Comparison of ENCODE assay signal across 23 cellular contexts in the genomic region with DNA sequence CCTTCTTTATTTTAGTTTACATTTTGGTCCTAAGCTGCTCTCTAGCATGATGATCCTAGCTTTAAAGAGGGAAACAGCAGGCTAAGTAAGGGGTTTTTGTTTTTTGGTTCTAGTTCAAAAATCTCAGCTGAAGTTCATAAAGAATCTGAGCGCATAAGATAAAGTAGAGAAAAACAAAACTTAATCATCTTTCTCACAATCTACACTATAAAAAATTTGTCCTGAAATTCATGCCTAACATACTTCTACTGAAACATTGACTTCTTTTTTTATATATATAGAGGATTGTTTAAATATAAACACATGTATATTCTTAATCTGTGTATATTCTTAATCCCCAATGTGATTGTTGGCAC. TPM values are rescaled to one million over a fixed set of nuclear protein-coding genes. Genes with fewer than 3 reads are reported as not detected.
DNase-seq lines count a peak whose midpoint lies in the region; ATAC-seq and TF ChIP-seq lines count a peak whose summit lies in the region.
"Had no signal": no experiment of that assay in that cellular context is flagged by ENCODE, and none has a peak within 500 bp of the region (broad histone marks: within the 10 kb centered on the region; RNA-seq: fewer than 3 reads in every experiment).

No MANE protein-coding gene starts in this region.

- H3K79me2 ChIP-seq in SU-DHL-6 (ENCODE audit: insufficient read depth, low read length), result peaks cover 26% of the 10 kb centered on the region

- TF ChIP-seq POLR2A in esophagus squamous epithelium (IDR thresholded peaks at IDR 0.05), result no peak

- intact Hi-C loops in A673 (cut with micrococcal nuclease; ENCODE audit: unreplicated experiment) (no loop called here), esophagus squamous epithelium (cut with DNase I) (loop anchor here (10.0 kb wide), 1 partner anchor 202 kb away; no protein-coding TSS in a partner anchor)

- no peak for TF ChIP-seq CTCF in A673 (conservative IDR thresholded peaks at IDR 0.05; ENCODE audit: low read depth, low read length)
- no peak for TF ChIP-seq CTCF in SU-DHL-6 (IDR thresholded peaks at IDR 0.05; ENCODE audit: insufficient read depth, low read length, poor library complexity, severe bottlenecking)
- TF ChIP-seq CTCF in esophagus squamous epithelium (IDR thresholded peaks at IDR 0.05), result no peak

- peaks cover 69% of the 10 kb centered on the region for H3F3A ChIP-seq in SU-DHL-6 (ENCODE audit: insufficient read depth)

- no TSS peak for BruUV-seq in A673 (replicated peaks; lab: Mats Ljungman, UMichigan)

- peak overlapping the region; percentile 96 for H3K4me2 ChIP-seq in SU-DHL-6 (ENCODE audit: low read depth, low read length, poor library complexity, severe bottlenecking)

- no peaks in the 10 kb centered on the region for H4K20me1 ChIP-seq in SU-DHL-6 (ENCODE audit: low read depth, low read length)

- ATAC-seq in GM18867 (IDR thresholded peaks at IDR 0.05; ENCODE audit: unreplicated experiment), result no peak
- ATAC-seq: esophagus mucosa, gastroesophageal sphincter, right cardiac atrium had no signal

- no peak overlapping the region for H2AFZ ChIP-seq in SU-DHL-6 (ENCODE audit: low read depth, low read length, severe bottlenecking)

- POLR2A ChIA-PET in A673 (lab: Charles Lee; ENCODE audit: low non-redundant PET), result no interaction called here

- peaks cover 44% of the 10 kb centered on the region for H3K27me3 ChIP-seq in A673 (replicated peaks; ENCODE audit: insufficient read depth, low read depth, low read length, poor library complexity)
- no peaks in the 10 kb centered on the region for H3K27me3 ChIP-seq in HUES64 (ENCODE audit: insufficient read depth, low read length)
- H3K27me3 ChIP-seq in SU-DHL-6 (ENCODE audit: low read length), result no peaks in the 10 kb centered on the region
- no peaks in the 10 kb centered on the region for H3K27me3 ChIP-seq in iPS-18a (ENCODE audit: control insufficient read depth, insufficient read depth, low read length)
- H3K27me3 ChIP-seq in esophagus squamous epithelium, result peaks cover 17 to 100% (median 68%) of the 10 kb centered on the region in 4 donors

- H3K36me3 ChIP-seq in A673 (ENCODE audit: insufficient read depth, low read length, poor library complexity, severe bottlenecking), result no peaks in the 10 kb centered on the region
- no peaks in the 10 kb centered on the region for H3K36me3 ChIP-seq in HUES64 (ENCODE audit: insufficient read depth, low read length)
- H3K36me3 ChIP-seq in SU-DHL-6 (ENCODE audit: low read length), result no peaks in the 10 kb centered on the region
- H3K36me3 ChIP-seq in iPS-18a (ENCODE audit: control insufficient read depth, low read depth, low read length), result no peaks in the 10 kb centered on the region
- no peaks in the 10 kb centered on the region for H3K36me3 ChIP-seq in esophagus squamous epithelium
- H3K36me3 ChIP-seq: gastroesophageal sphincter, transverse colon had no signal

- H3K9ac ChIP-seq in HUES64 (ENCODE audit: low read depth, low read length) (peak overlapping the region; percentile 97), SU-DHL-6 (ENCODE audit: low read length) (no peak overlapping the region), iPS-18a (ENCODE audit: low read length) (peak overlapping the region; percentile 94)

- WGBS in HUES64, result 100% methylated on average over 1 of the region's 1 CpG
- 81 to 91% methylated on average over 1 of the region's 1 CpG for WGBS in esophagus squamous epithelium, 2 donors

- H3K4me1 ChIP-seq in A673 (ENCODE audit: insufficient read depth, low read length, poor library complexity, severe bottlenecking), result peaks cover 7% of the 10 kb centered on the region
- H3K4me1 ChIP-seq in HUES64 (ENCODE audit: insufficient read depth, low read length), result peaks cover 35% of the 10 kb centered on the region
- peaks cover 21% of the 10 kb centered on the region for H3K4me1 ChIP-seq in iPS-18a (ENCODE audit: control insufficient read depth, low read depth, low read length)
- peaks cover 11 to 19% (median 12%) of the 10 kb centered on the region in 3 donors for H3K4me1 ChIP-seq in esophagus squamous epithelium

- H3K9me2 ChIP-seq in SU-DHL-6 (replicated peaks; ENCODE audit: insufficient read depth, low read length), result no peaks in the 10 kb centered on the region

- DNase-seq in A673 (ENCODE audit: low spot score) (no peak), esophagus squamous epithelium (lab: John Stamatoyannopoulos, UW) (no peak), GM03348 (ENCODE audit: low spot score) (no peak)
- DNase-seq in stimulated activated naive CD4-positive, alpha-beta T cell (lab: John Stamatoyannopoulos, UW), result no peak
- DNase-seq: activated CD4-positive, alpha-beta memory T cell treated with anti-CD3 and anti-CD28 coated beads for 36 hours; activated effector memory CD4-positive, alpha-beta T cell treated with Interleukin-2 at 50 U/mL for 16 hours; C1 segment of cervical spinal cord; effector CD4-positive, alpha-beta T cell; H7; kidney glomerular epithelial cell; NCI-H1048; NCI-H2081 treated with DMSO at 0.1 percent for 48 hours; NCI-H446; NK-92 treated with Interleukin-12 subunit alpha and Interleukin-12 subunit beta, amount 100 ng/mL, for 24 hours; right cardiac atrium; SW 1271; transverse colon had no signal

- CTCF ChIA-PET in A673 (lab: Charles Lee), result no interaction called here

- peak overlapping the region; percentile 91 for H3K4me3 ChIP-seq in A673 (ENCODE audit: low read depth, low read length, poor library complexity, severe bottlenecking)
- H3K4me3 ChIP-seq in HUES64 (ENCODE audit: low read length), result peak overlapping the region; percentile 84
- H3K4me3 ChIP-seq in SU-DHL-6 (ENCODE audit: insufficient read depth, low read length, poor library complexity, severe bottlenecking), result no peak overlapping the region
- H3K4me3 ChIP-seq in iPS-18a (ENCODE audit: low read length), result peak overlapping the region; percentile 94
- no peak overlapping the region for H3K4me3 ChIP-seq in esophagus squamous epithelium
- H3K4me3 ChIP-seq: gastroesophageal sphincter, transverse colon had no signal

- H3K27ac ChIP-seq in A673 (ENCODE audit: low read depth, low read length, poor library complexity, severe bottlenecking) (peak overlapping the region; percentile 85), HUES64 (ENCODE audit: low read depth, low read length) (no peak overlapping the region), SU-DHL-6 (ENCODE audit: low read depth, low read length) (no peak overlapping the region), iPS-18a (ENCODE audit: low read length) (peak overlapping the region; percentile 55), esophagus squamous epithelium (no peak overlapping the region)
- H3K27ac ChIP-seq: gastroesophageal sphincter, transverse colon had no signal

- H3K9me3 ChIP-seq in A673 (ENCODE audit: low read depth, low read length, poor library complexity, severe bottlenecking) (no peaks in the 10 kb centered on the region), HUES64 (ENCODE audit: insufficient read depth, low read depth, low read length) (no peaks in the 10 kb centered on the region), SU-DHL-6 (ENCODE audit: insufficient read depth, low read length) (no peaks in the 10 kb centered on the region), iPS-18a (ENCODE audit: control insufficient read depth, low read depth, low read length) (no peaks in the 10 kb centered on the region), esophagus squamous epithelium (no peaks in the 10 kb centered on the region)

RNA-seq across cellular contexts. Expression of a gene that starts 6.9 kb away (rescaled TPM):
- 75.3 and 85.4 TPM in 2 replicates for total RNA-seq in A673 (2021)
- polyA plus RNA-seq in HUES64 (2013, experiment 1 of 2), result 83.9 TPM
- polyA plus RNA-seq in HUES64 (2013, experiment 2 of 2), result 103 TPM
- 1 to 10 TPM; 1.3 to 9.3 (median 7.2) TPM for total RNA-seq in esophagus squamous epithelium

RNA-seq across cellular contexts. Expression of a gene that starts 54.6 kb away (rescaled TPM):
- total RNA-seq in A673 (2021), result 114 and 116 TPM in 2 replicates
- polyA plus RNA-seq in HUES64 (2013, experiment 1 of 2), result 87.6 TPM
- polyA plus RNA-seq in HUES64 (2013, experiment 2 of 2), result 88.6 TPM
- 10 to 100 TPM; 23.7 to 54.0 (median 38.9) TPM for total RNA-seq in esophagus squamous epithelium

Comparison
In these comparisons a context has a peak if more than half of its experiments do, and no peak if none do; other contexts are left out.
1. H3K27ac ChIP-seq: peak in A673 (single experiment) and iPS-18a (single experiment); none in HUES64 (single experiment), SU-DHL-6 (single experiment) and esophagus squamous epithelium (0 of 4).
2. H3K4me3 ChIP-seq: peak in A673 (single experiment), HUES64 (single experiment) and iPS-18a (single experiment); none in SU-DHL-6 (single experiment) and esophagus squamous epithelium (0 of 4).